ENCODE assay signal across 23 cellular contexts in genomic region chr13:103022328-103022727, GRCh38. TPM values are rescaled to one million over a fixed set of nuclear protein-coding genes. Genes with fewer than 3 reads are reported as not detected.
"Had no signal": no experiment of that assay in that cellular context is flagged by ENCODE, and none has a peak within 500 bp of the region (broad histone marks: within the 10 kb centered on the region; RNA-seq: fewer than 3 reads in every experiment).

No MANE protein-coding gene starts in this region.

- H3K27ac ChIP-seq: hepatocyte, ovary, psoas muscle, upper lobe of right lung had no signal

- H3K36me3 ChIP-seq: ovary, upper lobe of right lung had no signal

- H2AFZ ChIP-seq: hepatocyte had no signal

- H3K79me2 ChIP-seq: hepatocyte had no signal

- DNase-seq: activated CD4-positive, alpha-beta T cell treated with anti-CD3 and anti-CD28 coated beads for 1 hour; activated CD4-positive, alpha-beta T cell treated with anti-CD3 and anti-CD28 coated beads, Interleukin-2, amount 50 U/mL, for 1 hour; activated CD8-positive, alpha-beta T cell treated with anti-CD3 and anti-CD28 coated beads, Interleukin-2, amount 10 ng/mL, durations not matched to agents 7 days and 5 days; activated naive CD8-positive, alpha-beta T cell treated with anti-CD3 and anti-CD28 coated beads for 36 hours; effector CD4-positive, alpha-beta T cell; erythroblast; glutamatergic neuron; immature natural killer cell; left ventricle myocardium superior; ovary; psoas muscle; stimulated activated CD4-positive, alpha-beta T cell treated with anti-CD3 and anti-CD28 coated beads, Interleukin-4, amount 100 ng/mL, for 24 hours; stimulated activated naive CD4-positive, alpha-beta T cell treated with Interleukin-2 at 50 U/mL for 16 hours; upper lobe of right lung had no signal

- H3K4me3 ChIP-seq: hepatocyte, ovary, psoas muscle, upper lobe of right lung had no signal

- H3K4me2 ChIP-seq: hepatocyte had no signal

- H3K9me3 ChIP-seq: ovary, upper lobe of right lung had no signal

- FAIRE-seq: astrocyte, bronchial epithelial cell, endometrium, frontal cortex had no signal

- H3K27me3 ChIP-seq: hepatocyte, ovary, upper lobe of right lung had no signal

- H3K4me1 ChIP-seq: psoas muscle, upper lobe of right lung had no signal

- ATAC-seq: activated CD8-positive, alpha-beta T cell treated with anti-CD3 and anti-CD28 coated beads, Interleukin-2, amount 10 ng/mL, durations not matched to agents 7 days and 5 days; activated T-helper 17 cell treated with anti-CD3 and anti-CD28 coated beads, Interleukin-2, amount 50 U/mL, for 72 hours; left ventricle myocardium superior; natural killer cell treated with Interleukin-12 subunit alpha and Interleukin-12 subunit beta and Interleukin-15 and Interleukin-18, amount 100 ng/mL, for 72 hours; psoas muscle; right cardiac atrium; upper lobe of right lung had no signal

RNA-seq across cellular contexts. Expression of gene SLC10A2, which starts 43.9 kb away (rescaled TPM):
- total RNA-seq: activated CD8-positive, alpha-beta T cell treated with anti-CD3 and anti-CD28 coated beads, Interleukin-2, amount 10 ng/mL, durations not matched to agents 7 days and 5 days; activated naive CD8-positive, alpha-beta T cell treated with anti-CD3 and anti-CD28 coated beads for 36 hours; activated T-helper 17 cell treated with anti-CD3 and anti-CD28 coated beads, Interleukin-2, amount 50 U/mL, for 72 hours; astrocyte; bronchial epithelial cell; left ventricle myocardium superior; natural killer cell treated with Interleukin-12 subunit alpha and Interleukin-12 subunit beta and Interleukin-15 and Interleukin-18, amount 100 ng/mL, for 72 hours; psoas muscle; right cardiac atrium; T-helper 2 cell treated with Interferon-gamma antibody and Interleukin-4, amounts not matched to agents 100 ng/mL and 5 ng/mL, for 36 hours; upper lobe of right lung had no signal
